ENCODE assay signal across 12 cellular contexts in genomic region chr1:36174716-36175115, GRCh38. TPM values are rescaled to one million over a fixed set of nuclear protein-coding genes. Genes with fewer than 3 reads are reported as not detected.
DNase-seq lines count a peak whose midpoint lies in the region; ATAC-seq and TF ChIP-seq lines count a peak whose summit lies in the region.
"Had no signal": no experiment of that assay in that cellular context is flagged by ENCODE, and none has a peak within 500 bp of the region (broad histone marks: within the 10 kb centered on the region; RNA-seq: fewer than 3 reads in every experiment).

No MANE protein-coding gene starts in this region.

- TF ChIP-seq CTCF in IMR-90 (conservative IDR thresholded peaks at IDR 0.05; ENCODE audit: low read depth, low read length) (no peak), OCI-LY1 (IDR thresholded peaks at IDR 0.05; ENCODE audit: low read length) (no peak), fibroblast of lung (conservative IDR thresholded peaks at IDR 0.05 in 1 of 2, IDR thresholded peaks at IDR 0.05 in 1 of 2; ENCODE audit: low read depth in 1 of 2, low read length in 2 of 2) (no peak), stomach (IDR thresholded peaks at IDR 0.05) (no peak)

- H3K27ac ChIP-seq in IMR-90 (ENCODE audit: insufficient read depth, low read length) (no peak overlapping the region), OCI-LY1 (ENCODE audit: low read depth, low read length, poor library complexity, severe bottlenecking) (peak overlapping the region; percentile 91), fibroblast of lung (ENCODE audit: insufficient read depth, low read length) (peak overlapping the region; percentile 69), stomach (peak overlapping the region in 4 of 5 donors; percentile 3 to 82 (median 24))
- H3K27ac ChIP-seq: parathyroid adenoma had no signal

- ATAC-seq in IMR-90 (ENCODE audit: low read depth): no peak
- ATAC-seq in HG02884 (IDR thresholded peaks at IDR 0.05; ENCODE audit: unreplicated experiment): no peak
- ATAC-seq in HG02588 (IDR thresholded peaks at IDR 0.05; ENCODE audit: unreplicated experiment): no peak
- ATAC-seq: activated CD8-positive, alpha-beta T cell treated with anti-CD3 and anti-CD28 coated beads for 36 hours; upper lobe of right lung had no signal

- H3K23ac ChIP-seq in IMR-90 (ENCODE audit: low read depth, low read length): no peak overlapping the region

- peaks cover 9% of the 10 kb centered on the region for H3K9me1 ChIP-seq in IMR-90 (ENCODE audit: insufficient read depth, low read length)

- peaks cover 71% of the 10 kb centered on the region for H4K20me1 ChIP-seq in IMR-90 (ENCODE audit: insufficient read depth, low read length)
- H4K20me1 ChIP-seq in OCI-LY1 (ENCODE audit: insufficient read depth, low read length): no peaks in the 10 kb centered on the region
- H4K20me1 ChIP-seq in fibroblast of lung (ENCODE audit: control insufficient read depth, extremely low read depth, insufficient read depth, low read length): no peaks in the 10 kb centered on the region

- H3K9ac ChIP-seq in IMR-90 (ENCODE audit: low read depth, low read length) (no peak overlapping the region), OCI-LY1 (ENCODE audit: low read length) (peak overlapping the region; percentile 12; the same call in 1 of the 2 replicates), fibroblast of lung (ENCODE audit: insufficient read depth, low read length) (no peak overlapping the region)
- H3K9ac ChIP-seq: parathyroid adenoma had no signal

- in situ Hi-C loops in IMR-90 (cut with MboI; ENCODE audit: low sequenced_read_pairs): no loop called here

- H3K27me3 ChIP-seq in IMR-90 (ENCODE audit: control insufficient read depth, insufficient read depth, low read length) (no peaks in the 10 kb centered on the region), OCI-LY1 (ENCODE audit: insufficient read depth, low read length) (no peaks in the 10 kb centered on the region), fibroblast of lung (ENCODE audit: control insufficient read depth, insufficient read depth, low read length) (no peaks in the 10 kb centered on the region), stomach (no peaks in the 10 kb centered on the region)
- H3K27me3 ChIP-seq: upper lobe of right lung had no signal

- H4K91ac ChIP-seq in IMR-90 (ENCODE audit: insufficient read depth, low read depth, low read length): no peak overlapping the region

- H4K8ac ChIP-seq in IMR-90 (ENCODE audit: low read depth in 2 of 2, low read length in 2 of 2): no peak overlapping the region

- WGBS in IMR-90 (ENCODE audit: extremely low coverage in 2 of 2, insufficient read length in 1 of 2), 2 experiments: 60% methylated on average over 1 of the region's 11 CpGs; no CpG with 5 or more reads in 1 of the 2 experiments
- WGBS in stomach, 5 donors: 58 to 91% (median 77%) methylated on average over 3 to 11 of the region's 11 CpGs

- intact Hi-C loops in IMR-90 (cut with micrococcal nuclease) (no loop called here), stomach (cut with DNase I; ENCODE audit: low total_unique reads) (no loop called here)

- peak overlapping the region; percentile 57 for H2AK9ac ChIP-seq in IMR-90 (replicated peaks; ENCODE audit: low read depth, low read length, poor library complexity)

- DNase-seq in IMR-90 (no peak), fibroblast of lung (ENCODE audit: low read depth in 2 of 2) (no peak), stomach (no peak), superior temporal gyrus (ENCODE audit: extremely low spot score) (no peak)
- DNase-seq: activated CD8-positive, alpha-beta T cell treated with anti-CD3 and anti-CD28 coated beads for 36 hours; MV-4-11; NK-92 treated with Interleukin-12 subunit alpha and Interleukin-12 subunit beta, amount 100 ng/mL, for 24 hours; upper lobe of right lung had no signal

- CTCF ChIA-PET in IMR-90 (lab: Yijun Ruan, JAX): no interaction called here

- H2BK20ac ChIP-seq in IMR-90 (ENCODE audit: low read depth, low read length): no peak overlapping the region

- dilution Hi-C loops in IMR-90 (cut with HindIII; ENCODE audit: low sequenced_read_pairs, unreplicated experiment): no loop called here

- BruUV-seq in IMR-90 (replicated peaks; lab: Mats Ljungman, UMichigan): no TSS peak

- H4K5ac ChIP-seq in IMR-90 (ENCODE audit: low read depth, low read length): no peak overlapping the region

- no peaks in the 10 kb centered on the region for H3F3A ChIP-seq in OCI-LY1 (ENCODE audit: insufficient read depth, low read length)

- no peak overlapping the region for H3K56ac ChIP-seq in IMR-90 (ENCODE audit: extremely low read depth, insufficient read depth, low read length)

- no peak overlapping the region for H2BK15ac ChIP-seq in IMR-90 (ENCODE audit: low read depth, low read length)

- POLR2A ChIA-PET in IMR-90 (lab: Charles Lee; ENCODE audit: unreplicated experiment): no interaction called here

- TF ChIP-seq POLR2A in IMR-90 (IDR thresholded peaks at IDR 0.05; ENCODE audit: low read depth, low read length) (no peak), stomach (IDR thresholded peaks at IDR 0.05) (no peak)

- H2AFZ ChIP-seq in IMR-90 (replicated peaks; ENCODE audit: low read length, poor library complexity) (no peak overlapping the region), OCI-LY1 (ENCODE audit: low read length) (no peak overlapping the region), fibroblast of lung (ENCODE audit: low read length) (no peak overlapping the region)
- H2AFZ ChIP-seq: parathyroid adenoma had no signal

- no peak overlapping the region for H3K4me3 ChIP-seq in IMR-90 (ENCODE audit: insufficient read depth, low read depth, low read length)
- no peak overlapping the region for H3K4me3 ChIP-seq in OCI-LY1 (ENCODE audit: low read depth, low read length, poor library complexity, severe bottlenecking)
- no peak overlapping the region for H3K4me3 ChIP-seq in fibroblast of lung (replicated peaks in 1 of 4; ENCODE audit: control extremely low read depth in 1 of 4, insufficient read depth in 1 of 4, low read depth in 3 of 4, low read length in 4 of 4)
- no peak overlapping the region for H3K4me3 ChIP-seq in stomach
- H3K4me3 ChIP-seq: upper lobe of right lung had no signal

- TF ChIP-seq EP300 in stomach (IDR thresholded peaks at IDR 0.05): no peak

- no peaks in the 10 kb centered on the region for H3K79me2 ChIP-seq in OCI-LY1 (ENCODE audit: insufficient read depth, low read length)
- peaks cover 57% of the 10 kb centered on the region for H3K79me2 ChIP-seq in fibroblast of lung (ENCODE audit: control insufficient read depth, insufficient read depth, low read length)

- H3K4me2 ChIP-seq in IMR-90 (ENCODE audit: low read depth, low read length) (no peak overlapping the region), OCI-LY1 (ENCODE audit: low read length) (peak overlapping the region; percentile 37; the same call in 1 of the 2 replicates), fibroblast of lung (ENCODE audit: extremely low read depth, insufficient read depth, low read length) (no peak overlapping the region)

- no peak overlapping the region for H2AK5ac ChIP-seq in IMR-90 (ENCODE audit: low read depth, low read length)

- no peak overlapping the region for H2BK120ac ChIP-seq in IMR-90 (ENCODE audit: low read depth, low read length)

- peaks cover 50 to 78% of the 10 kb centered on the region in 2 experiments for H3K79me1 ChIP-seq in IMR-90 (ENCODE audit: low read depth in 1 of 2, low read length in 2 of 2)

- H3K36me3 ChIP-seq in IMR-90 (ENCODE audit: control insufficient read depth, insufficient read depth, low read length) (peaks cover 86% of the 10 kb centered on the region), OCI-LY1 (ENCODE audit: insufficient read depth, low read length) (peaks cover 84% of the 10 kb centered on the region), fibroblast of lung (ENCODE audit: control insufficient read depth, insufficient read depth, low read length) (peaks cover 58% of the 10 kb centered on the region), stomach (peaks cover 84 to 100% (median 95%) of the 10 kb centered on the region in 4 donors)

- no peak for TF ChIP-seq RAD21 in IMR-90 (IDR thresholded peaks at IDR 0.05; ENCODE audit: low read length)

- H3K9me3 ChIP-seq in IMR-90 (ENCODE audit: control insufficient read depth, insufficient read depth, low read length) (no peaks in the 10 kb centered on the region), OCI-LY1 (ENCODE audit: low read length) (no peaks in the 10 kb centered on the region), fibroblast of lung (ENCODE audit: control insufficient read depth, insufficient read depth, low read depth, low read length) (no peaks in the 10 kb centered on the region), stomach (no peaks in the 10 kb centered on the region)
- H3K9me3 ChIP-seq: upper lobe of right lung had no signal

- H3K14ac ChIP-seq in IMR-90 (replicated peaks; ENCODE audit: low read depth, low read length): no peak overlapping the region

- H3K4ac ChIP-seq in IMR-90 (ENCODE audit: low read depth, low read length): no peak overlapping the region

- no peak overlapping the region for H2BK5ac ChIP-seq in IMR-90 (ENCODE audit: low read depth, low read length, poor library complexity, severe bottlenecking)

- H3K4me1 ChIP-seq in IMR-90 (ENCODE audit: control insufficient read depth, insufficient read depth, low read length) (peaks cover 6% of the 10 kb centered on the region), OCI-LY1 (ENCODE audit: insufficient read depth, low read length, severe bottlenecking) (peaks cover 24% of the 10 kb centered on the region), fibroblast of lung (ENCODE audit: control insufficient read depth, extremely low read depth, insufficient read depth, low read length) (peaks cover 4% of the 10 kb centered on the region), stomach (peaks cover 22 to 60% (median 47%) of the 10 kb centered on the region in 4 donors)
- H3K4me1 ChIP-seq: parathyroid adenoma, upper lobe of right lung had no signal

- H3K18ac ChIP-seq in IMR-90 (ENCODE audit: low read depth, low read length): no peak overlapping the region

- no peaks in the 10 kb centered on the region for H3K9me2 ChIP-seq in OCI-LY1 (ENCODE audit: low read depth, low read length)

RNA-seq across cellular contexts. Expression of gene MAP7D1, which starts 18.8 kb away (rescaled TPM):
- 30.8 and 32.3 TPM in 2 replicates for total RNA-seq in IMR-90 (2012; rRNA removed)
- polyA plus RNA-seq in IMR-90 (2012; rRNA removed): 81.9 and 83.2 TPM in 2 replicates
- polyA plus RNA-seq in IMR-90 (2012; cell fraction: cytosol; rRNA removed): 96.4 and 165 TPM in 2 replicates
- 182 and 323 TPM in 2 replicates for polyA plus RNA-seq in IMR-90 (2012; cell fraction: nucleus; rRNA removed; ENCODE audit: low replicate concordance)
- 52.6 and 78.4 TPM in 2 replicates for total RNA-seq in fibroblast of lung
- 70.6 and 91.2 TPM in 2 replicates for polyA plus RNA-seq in fibroblast of lung
- 113 and 136 TPM in 2 replicates for polyA plus RNA-seq in fibroblast of lung (2012)
- polyA minus RNA-seq in fibroblast of lung (ENCODE audit: low replicate concordance): 117 and 164 TPM in 2 replicates
- 100 to 1,000 TPM in 2 of 5 donors, 10 to 100 TPM in 3; 14.6 to 164 (median 40.3) TPM for total RNA-seq in stomach
- 10 to 100 TPM; 36.7 to 42.8 (median 42.4) TPM for polyA plus RNA-seq in stomach

RNA-seq across cellular contexts. Expression of gene TRAPPC3, which starts 25.4 kb away (rescaled TPM):
- total RNA-seq in IMR-90 (2012; rRNA removed): 76.0 and 101 TPM in 2 replicates
- 63.5 and 77.8 TPM in 2 replicates for polyA plus RNA-seq in IMR-90 (2012; rRNA removed)
- 67.3 and 70.8 TPM in 2 replicates for polyA plus RNA-seq in IMR-90 (2012; cell fraction: cytosol; rRNA removed)
- polyA plus RNA-seq in IMR-90 (2012; cell fraction: nucleus; rRNA removed; ENCODE audit: low replicate concordance): 31.1 and 62.4 TPM in 2 replicates
- 70.6 and 88.5 TPM in 2 replicates for total RNA-seq in fibroblast of lung
- 102 and 105 TPM in 2 replicates for polyA plus RNA-seq in fibroblast of lung
- 90.0 and 102 TPM in 2 replicates for polyA plus RNA-seq in fibroblast of lung (2012)
- polyA minus RNA-seq in fibroblast of lung (ENCODE audit: low replicate concordance): 12.7 and 13.7 TPM in 2 replicates
- total RNA-seq in stomach: 10 to 100 TPM in 4 of 5 donors, 1 to 10 TPM in 1; 8.9 to 63.9 (median 19.8) TPM
- polyA plus RNA-seq in stomach: 10 to 100 TPM; 61.1 to 64.0 (median 62.8) TPM

RNA-seq across cellular contexts. Expression of gene THRAP3, which starts 49.5 kb away (rescaled TPM):
- total RNA-seq in IMR-90 (2012; rRNA removed): 66.5 and 73.9 TPM in 2 replicates
- polyA plus RNA-seq in IMR-90 (2012; rRNA removed): 48.9 and 60.6 TPM in 2 replicates
- polyA plus RNA-seq in IMR-90 (2012; cell fraction: cytosol; rRNA removed): 13.2 and 15.1 TPM in 2 replicates
- 11.6 and 41.9 TPM in 2 replicates for polyA plus RNA-seq in IMR-90 (2012; cell fraction: nucleus; rRNA removed; ENCODE audit: low replicate concordance)
- 67.5 and 92.5 TPM in 2 replicates for total RNA-seq in fibroblast of lung
- 96.4 and 97.5 TPM in 2 replicates for polyA plus RNA-seq in fibroblast of lung
- 69.5 and 80.1 TPM in 2 replicates for polyA plus RNA-seq in fibroblast of lung (2012)
- polyA minus RNA-seq in fibroblast of lung (ENCODE audit: low replicate concordance): 46.3 and 51.7 TPM in 2 replicates
- total RNA-seq in stomach: 10 to 100 TPM; 26.4 to 97.9 (median 61.3) TPM
- polyA plus RNA-seq in stomach: 10 to 100 TPM; 22.2 to 28.0 (median 26.9) TPM

RNA-seq across cellular contexts. Expression of gene COL8A2, which starts 49.7 kb away (rescaled TPM):
- total RNA-seq in IMR-90 (2012; rRNA removed) (0.54 and 0.56 TPM in 2 replicates), fibroblast of lung (18.5 and 31.0 TPM in 2 replicates), stomach (10 to 100 TPM in 1 of 5 donors, 1 to 10 TPM in 4; 3.5 to 19.2 (median 5.5) TPM)
- polyA plus RNA-seq in IMR-90 (2012; rRNA removed) (0.83 and 1.1 TPM in 2 replicates), fibroblast of lung (2.9 and 5.2 TPM in 2 replicates), stomach (1 to 10 TPM in 2 of 3 donors, under 1 TPM in 1; 0.92 to 5.0 (median 2.0) TPM)
- polyA plus RNA-seq in IMR-90 (2012; cell fraction: cytosol; rRNA removed): 0.82 and 1.6 TPM in 2 replicates
- polyA plus RNA-seq in IMR-90 (2012; cell fraction: nucleus; rRNA removed; ENCODE audit: low replicate concordance): 0.79 and 0.88 TPM in 2 replicates
- 3.1 and 5.8 TPM in 2 replicates for polyA plus RNA-seq in fibroblast of lung (2012)
- 3.4 and 6.5 TPM in 2 replicates for polyA minus RNA-seq in fibroblast of lung (ENCODE audit: low replicate concordance)
